In the genomic region with DNA sequence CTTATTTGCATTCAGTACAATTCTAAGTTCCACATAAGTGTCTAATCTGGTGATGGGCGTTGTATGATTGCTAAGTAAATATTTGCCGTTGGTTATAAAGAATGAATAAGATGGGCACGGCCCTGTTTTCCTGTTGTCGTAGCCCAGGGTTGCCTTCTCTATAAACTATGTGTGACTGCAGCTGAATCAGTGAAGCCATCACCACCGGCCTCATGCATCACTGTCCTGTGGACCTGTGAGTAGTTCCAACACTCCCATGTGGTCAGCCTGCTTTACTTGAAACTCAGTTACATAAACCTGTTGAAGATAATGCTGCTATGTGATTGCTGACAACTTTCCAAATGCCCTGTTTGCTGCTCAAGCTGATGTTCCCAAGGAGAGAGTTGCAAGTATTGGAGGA, we compare ENCODE assay signal across 8 cellular contexts. TPM values are rescaled to one million over a fixed set of nuclear protein-coding genes. Genes with fewer than 3 reads are reported as not detected.
DNase-seq lines count a peak whose midpoint lies in the region; ATAC-seq, FAIRE-seq and TF ChIP-seq lines count a peak whose summit lies in the region.

No MANE protein-coding gene starts in this region.

- no peaks in the 10 kb centered on the region for H4K20me1 ChIP-seq in keratinocyte (ENCODE audit: control insufficient read depth, extremely low read depth, insufficient read depth, low read length)

- POLR2A ChIA-PET in activated CD4-positive, alpha-beta memory T cell treated with anti-CD3 and anti-CD28 coated beads for 36 hours (lab: Charles Lee), result interaction anchor here (1.0 to 9.8 kb wide), 11 partner anchors 23 to 609 kb away, joined by 3 to 405 read pairs (median 6); a partner anchor contains a TSS

- FAIRE-seq in keratinocyte (lab: Jason Lieb, UNC), result peak; percentile 70

- H3K9me3 Mint-ChIP-seq in activated CD4-positive, alpha-beta memory T cell treated with anti-CD3 and anti-CD28 coated beads for 36 hours, result no peaks in the 10 kb centered on the region

- peak overlapping the region; percentile 88 for H3K9ac ChIP-seq in keratinocyte (ENCODE audit: control insufficient read depth, extremely low read depth, insufficient read depth, low read length)

- dilution Hi-C loops in keratinocyte (cut with MboI; ENCODE audit: extremely low pct_ligation_motif_present, low sequenced_read_pairs), result no loop called here

- H3K9me1 ChIP-seq in keratinocyte (ENCODE audit: control insufficient read depth, extremely low read depth, insufficient read depth, low read length), result no peaks in the 10 kb centered on the region

- intact Hi-C loops in left ventricle myocardium superior (cut with micrococcal nuclease), result no loop called here
- intact Hi-C loops in activated CD4-positive, alpha-beta memory T cell treated with anti-CD3 and anti-CD28 coated beads for 36 hours (cut with micrococcal nuclease), result no loop called here

- DNase-seq in right atrium auricular region (ENCODE audit: low spot score) (no peak), left ventricle myocardium superior (no peak), keratinocyte (ENCODE audit: low read depth, low spot score) (no peak), NOMO-1 (lab: John Stamatoyannopoulos, UW; ENCODE audit: unreplicated experiment in 2 of 2) (no peak), superior temporal gyrus (ENCODE audit: extremely low spot score) (no peak)
- peak; percentile 72 for DNase-seq in activated CD4-positive, alpha-beta memory T cell treated with anti-CD3 and anti-CD28 coated beads for 36 hours

- CTCF ChIA-PET in activated CD4-positive, alpha-beta memory T cell treated with anti-CD3 and anti-CD28 coated beads for 36 hours (lab: Charles Lee), result interaction anchor here (0.6 to 2.0 kb wide), 5 partner anchors 25 to 66 kb away, joined by 3 to 5 read pairs (median 4); no protein-coding TSS in a partner anchor

- 65% methylated on average over 5 of the region's 5 CpGs for WGBS in urinary bladder

- TF ChIP-seq CTCF in right atrium auricular region (IDR thresholded peaks at IDR 0.05) (no peak), keratinocyte (optimal IDR thresholded peaks at IDR 0.05 in 1 of 3, IDR thresholded peaks at IDR 0.05 in 1 of 3, conservative IDR thresholded peaks at IDR 0.05 in 1 of 3; ENCODE audit: extremely low read depth in 1 of 3, insufficient read depth in 2 of 3, low read length in 3 of 3) (no peak)

- no peaks in the 10 kb centered on the region for H3K27me3 ChIP-seq in right atrium auricular region
- no peaks in the 10 kb centered on the region for H3K27me3 ChIP-seq in keratinocyte (ENCODE audit: control insufficient read depth, extremely low read depth, insufficient read depth, low read length)

- no peak for ATAC-seq in left ventricle myocardium superior
- ATAC-seq in HG03457 (IDR thresholded peaks at IDR 0.05; ENCODE audit: unreplicated experiment), result no peak

- peaks cover 62% of the 10 kb centered on the region for H3K4me1 Mint-ChIP-seq in activated CD4-positive, alpha-beta memory T cell treated with anti-CD3 and anti-CD28 coated beads for 36 hours (ENCODE audit: low read depth)

- H3K4me3 ChIP-seq in right atrium auricular region (no peak overlapping the region), keratinocyte (ENCODE audit: control insufficient read depth in 2 of 3, extremely low read depth in 1 of 3, insufficient read depth in 2 of 3, low read depth in 1 of 3, low read length in 3 of 3) (no peak overlapping the region), urinary bladder (ENCODE audit: low read depth, low read length) (no peak overlapping the region)

- H3K4me1 ChIP-seq in right atrium auricular region (peaks cover 0 to 90% of the 10 kb centered on the region in 2 donors), keratinocyte (ENCODE audit: control insufficient read depth, extremely low read depth, insufficient read depth, low read length) (peaks cover 70% of the 10 kb centered on the region), urinary bladder (ENCODE audit: insufficient read depth) (peaks cover 1% of the 10 kb centered on the region)

- H3K4me3 Mint-ChIP-seq in activated CD4-positive, alpha-beta memory T cell treated with anti-CD3 and anti-CD28 coated beads for 36 hours, result peak overlapping the region; percentile 68

- H3K27ac ChIP-seq in right atrium auricular region (peak overlapping the region; percentile 83 to 96), keratinocyte (ENCODE audit: control insufficient read depth, insufficient read depth, low read length) (peak overlapping the region; percentile 99), urinary bladder (ENCODE audit: low read depth) (peak overlapping the region; percentile 64)

- no peaks in the 10 kb centered on the region for H3K27me3 Mint-ChIP-seq in activated CD4-positive, alpha-beta memory T cell treated with anti-CD3 and anti-CD28 coated beads for 36 hours

- H3K4me2 ChIP-seq in keratinocyte (ENCODE audit: control insufficient read depth, extremely low read depth, insufficient read depth, low read depth, low read length), result peak overlapping the region; percentile 80

- H3K36me3 ChIP-seq in right atrium auricular region (no peaks in the 10 kb centered on the region), keratinocyte (ENCODE audit: control insufficient read depth in 2 of 2, extremely low read depth in 1 of 2, insufficient read depth in 2 of 2, low read length in 2 of 2) (no peaks in the 10 kb centered on the region), urinary bladder (ENCODE audit: insufficient read depth) (no peaks in the 10 kb centered on the region)

- no peak overlapping the region for H2AFZ ChIP-seq in keratinocyte (ENCODE audit: control insufficient read depth, low read length)

- H3K27ac Mint-ChIP-seq in activated CD4-positive, alpha-beta memory T cell treated with anti-CD3 and anti-CD28 coated beads for 36 hours, result no peak overlapping the region

- H3K79me2 ChIP-seq in keratinocyte (ENCODE audit: control insufficient read depth, insufficient read depth, low read length), result peaks cover 6% of the 10 kb centered on the region

- no peaks in the 10 kb centered on the region for H3K36me3 Mint-ChIP-seq in activated CD4-positive, alpha-beta memory T cell treated with anti-CD3 and anti-CD28 coated beads for 36 hours

- no peaks in the 10 kb centered on the region for H3K9me3 ChIP-seq in right atrium auricular region
- H3K9me3 ChIP-seq in keratinocyte (ENCODE audit: control insufficient read depth, low read depth, low read length), result no peaks in the 10 kb centered on the region

RNA-seq across cellular contexts. Expression of a gene that starts 21.6 kb away (rescaled TPM):
- total RNA-seq in right atrium auricular region (10 to 100 TPM; 29.1 to 44.7 TPM), left ventricle myocardium superior (62.0 TPM), urinary bladder (69.8 TPM)
- 100 to 1,000 TPM; 144 to 151 TPM for total RNA-seq in activated CD4-positive, alpha-beta memory T cell treated with anti-CD3 and anti-CD28 coated beads for 36 hours
- polyA plus RNA-seq in keratinocyte (174 to 250 TPM (median 213 TPM) in 3 replicates), urinary bladder (137 TPM)
- 159 TPM for polyA plus RNA-seq in keratinocyte (2011; ENCODE audit: low read depth)
- polyA plus RNA-seq in keratinocyte (2011; cell fraction: cytosol; rRNA removed), result 111 and 137 TPM in 2 replicates
- polyA plus RNA-seq in keratinocyte (2011; cell fraction: nucleus; rRNA removed), result 564 and 626 TPM in 2 replicates
- polyA plus RNA-seq in keratinocyte (2012; ENCODE audit: low replicate concordance), result 148 and 270 TPM in 2 replicates
- polyA minus RNA-seq in keratinocyte, result 425 to 516 TPM (median 456 TPM) in 3 replicates
- polyA minus RNA-seq in keratinocyte (2011; cell fraction: cytosol; rRNA and poly(A)+ RNA removed), result 131 TPM
- polyA minus RNA-seq in keratinocyte (2011; cell fraction: nucleus; rRNA and poly(A)+ RNA removed), result 587 and 853 TPM in 2 replicates
